ENCODE assay signal across 8 cellular contexts in the genomic region with DNA sequence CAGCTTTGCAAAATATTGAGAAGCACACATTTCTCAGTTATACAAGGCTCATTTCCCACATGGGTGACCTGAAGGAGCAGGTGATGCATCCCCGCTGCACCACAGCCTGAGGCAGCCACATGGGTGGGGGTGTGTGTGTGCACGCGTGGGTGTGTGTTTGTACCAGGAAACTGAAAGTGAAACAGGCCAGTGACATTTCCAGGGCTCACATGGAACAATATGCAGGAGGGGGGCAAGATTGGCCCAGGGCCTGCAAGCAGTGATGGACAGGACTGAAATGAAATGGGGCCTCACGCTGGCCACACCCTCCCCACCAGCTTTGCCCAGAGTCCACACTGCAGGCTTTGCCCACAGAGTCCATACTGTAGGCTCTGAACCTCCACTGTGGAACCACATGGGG.
DNase-seq lines count a peak whose midpoint lies in the region; ATAC-seq and TF ChIP-seq lines count a peak whose summit lies in the region.

No MANE protein-coding gene starts in this region.

- DNase-seq in T-cell: peak; percentile 15 to 68 (median 56)
- DNase-seq in activated T-helper 2 cell treated with anti-CD3 and anti-CD28 coated beads, Interferon-gamma antibody, Interleukin-2, Interleukin-4, amounts not matched to agents 10 μg/mL and 5 μg/mL and 100 μg/mL, durations not matched to agents 14 hours and 24 hours and 36 hours (ENCODE audit: low spot score): peak; percentile 47
- DNase-seq in natural killer cell treated with Interleukin-12 subunit alpha and Interleukin-12 subunit beta and Interleukin-15 and Interleukin-18, amount 100 ng/mL, for 72 hours (ENCODE audit: low spot score): peak; percentile 74
- peak; percentile 29 to 53 for DNase-seq in stimulated activated CD8-positive, alpha-beta memory T cell treated with anti-CD3 and anti-CD28 coated beads, Interleukin-7, amount 100 ng/mL, for 48 hours (ENCODE audit: extremely low read depth in 1 of 2, low read depth in 1 of 2)
- DNase-seq in stomach: no peak

- H3K9me3 Mint-ChIP-seq in T-cell: no peaks in the 10 kb centered on the region
- no peaks in the 10 kb centered on the region for H3K9me3 Mint-ChIP-seq in activated T-helper 2 cell treated with anti-CD3 and anti-CD28 coated beads, Interferon-gamma antibody, Interleukin-2, Interleukin-4, amounts not matched to agents 10 μg/mL and 5 μg/mL and 100 μg/mL, durations not matched to agents 14 hours and 24 hours and 36 hours
- no peaks in the 10 kb centered on the region for H3K9me3 Mint-ChIP-seq in natural killer cell treated with Interleukin-12 subunit alpha and Interleukin-12 subunit beta and Interleukin-15 and Interleukin-18, amount 100 ng/mL, for 72 hours

- H3K27me3 ChIP-seq in stomach: no peaks in the 10 kb centered on the region

- H3K4me1 Mint-ChIP-seq in T-cell: peaks cover 48 to 58% (median 56%) of the 10 kb centered on the region in 3 donors
- peaks cover 35% of the 10 kb centered on the region for H3K4me1 Mint-ChIP-seq in activated T-helper 2 cell treated with anti-CD3 and anti-CD28 coated beads, Interferon-gamma antibody, Interleukin-2, Interleukin-4, amounts not matched to agents 10 μg/mL and 5 μg/mL and 100 μg/mL, durations not matched to agents 14 hours and 24 hours and 36 hours (ENCODE audit: low read depth)
- peaks cover 24 to 28% of the 10 kb centered on the region in 2 donors for H3K4me1 Mint-ChIP-seq in natural killer cell treated with Interleukin-12 subunit alpha and Interleukin-12 subunit beta and Interleukin-15 and Interleukin-18, amount 100 ng/mL, for 72 hours (ENCODE audit: low read depth in 2 of 2)

- intact Hi-C loops in activated T-helper 2 cell treated with anti-CD3 and anti-CD28 coated beads, Interferon-gamma antibody, Interleukin-2, Interleukin-4, amounts not matched to agents 10 μg/mL and 5 μg/mL and 100 μg/mL, durations not matched to agents 14 hours and 24 hours and 36 hours (cut with micrococcal nuclease): no loop called here
- intact Hi-C loops in stomach (cut with DNase I; ENCODE audit: low total_unique reads): no loop called here

- no peaks in the 10 kb centered on the region for H3K36me3 ChIP-seq in stomach

- CTCF ChIA-PET in T-cell (lab: Charles Lee): interaction anchor here (0.6 to 1.7 kb wide), 2 partner anchors 31 to 141 kb away, joined by 3 read pairs; no protein-coding TSS in a partner anchor

- no peak for TF ChIP-seq EP300 in stomach (IDR thresholded peaks at IDR 0.05)

- no peak overlapping the region for H3K4me3 ChIP-seq in stomach

- H3K4me3 Mint-ChIP-seq in T-cell: peak overlapping the region; percentile 72 to 89 (median 75)
- no peak overlapping the region for H3K4me3 Mint-ChIP-seq in activated T-helper 2 cell treated with anti-CD3 and anti-CD28 coated beads, Interferon-gamma antibody, Interleukin-2, Interleukin-4, amounts not matched to agents 10 μg/mL and 5 μg/mL and 100 μg/mL, durations not matched to agents 14 hours and 24 hours and 36 hours (ENCODE audit: low read depth)
- peak overlapping the region; percentile 36 for H3K4me3 Mint-ChIP-seq in natural killer cell treated with Interleukin-12 subunit alpha and Interleukin-12 subunit beta and Interleukin-15 and Interleukin-18, amount 100 ng/mL, for 72 hours

- peak overlapping the region; percentile 91 to 95 for H3K27ac Mint-ChIP-seq in T-cell
- no peak overlapping the region for H3K27ac Mint-ChIP-seq in activated T-helper 2 cell treated with anti-CD3 and anti-CD28 coated beads, Interferon-gamma antibody, Interleukin-2, Interleukin-4, amounts not matched to agents 10 μg/mL and 5 μg/mL and 100 μg/mL, durations not matched to agents 14 hours and 24 hours and 36 hours
- H3K27ac Mint-ChIP-seq in natural killer cell treated with Interleukin-12 subunit alpha and Interleukin-12 subunit beta and Interleukin-15 and Interleukin-18, amount 100 ng/mL, for 72 hours: peak overlapping the region in 1 of 2 donors; percentile 16

- H3K9me3 ChIP-seq in stomach: no peaks in the 10 kb centered on the region

- no peaks in the 10 kb centered on the region for H3K27me3 Mint-ChIP-seq in T-cell
- peaks cover 6% of the 10 kb centered on the region for H3K27me3 Mint-ChIP-seq in activated T-helper 2 cell treated with anti-CD3 and anti-CD28 coated beads, Interferon-gamma antibody, Interleukin-2, Interleukin-4, amounts not matched to agents 10 μg/mL and 5 μg/mL and 100 μg/mL, durations not matched to agents 14 hours and 24 hours and 36 hours (ENCODE audit: low read depth)
- H3K27me3 Mint-ChIP-seq in natural killer cell treated with Interleukin-12 subunit alpha and Interleukin-12 subunit beta and Interleukin-15 and Interleukin-18, amount 100 ng/mL, for 72 hours: peaks cover 0 to 7% of the 10 kb centered on the region in 2 donors

- POLR2A ChIA-PET in T-cell (lab: Charles Lee): no interaction called here

- 34 to 55% (median 38%) methylated on average over 4 of the region's 4 CpGs for WGBS in stomach, 5 donors

- TF ChIP-seq CTCF in stomach (IDR thresholded peaks at IDR 0.05): no peak

- no peak for TF ChIP-seq POLR2A in stomach (IDR thresholded peaks at IDR 0.05)

- no peaks in the 10 kb centered on the region for H3K36me3 Mint-ChIP-seq in T-cell
- H3K36me3 Mint-ChIP-seq in activated T-helper 2 cell treated with anti-CD3 and anti-CD28 coated beads, Interferon-gamma antibody, Interleukin-2, Interleukin-4, amounts not matched to agents 10 μg/mL and 5 μg/mL and 100 μg/mL, durations not matched to agents 14 hours and 24 hours and 36 hours (ENCODE audit: low read depth): no peaks in the 10 kb centered on the region
- no peaks in the 10 kb centered on the region for H3K36me3 Mint-ChIP-seq in natural killer cell treated with Interleukin-12 subunit alpha and Interleukin-12 subunit beta and Interleukin-15 and Interleukin-18, amount 100 ng/mL, for 72 hours

- H3K4me1 ChIP-seq in stomach: peaks cover 6 to 24% (median 15%) of the 10 kb centered on the region in 4 donors

- H3K27ac ChIP-seq in stomach: no peak overlapping the region

- ATAC-seq in T-cell (replicated peaks in 1 of 4) (peak; percentile 62 to 71 (median 64)), GM21528 (IDR thresholded peaks at IDR 0.05; ENCODE audit: low FRiP score, unreplicated experiment) (no peak), HG03159 (IDR thresholded peaks at IDR 0.05; ENCODE audit: unreplicated experiment) (no peak), GM18511 (IDR thresholded peaks at IDR 0.05; ENCODE audit: unreplicated experiment) (no peak)
- ATAC-seq in natural killer cell treated with Interleukin-12 subunit alpha and Interleukin-12 subunit beta and Interleukin-15 and Interleukin-18, amount 100 ng/mL, for 72 hours: peak; percentile 53 to 72

Comparison
In these comparisons a context has a peak if more than half of its experiments do, and no peak if none do; other contexts are left out.
1. ATAC-seq: peak in T-cell (4 of 4) and natural killer cell treated with Interleukin-12 subunit alpha and Interleukin-12 subunit beta and Interleukin-15 and Interleukin-18, amount 100 ng/mL, for 72 hours (2 of 2); none in GM21528 (single experiment), HG03159 (single experiment) and GM18511 (single experiment).